ENCODE assay signal across 14 cellular contexts in the genomic region with DNA sequence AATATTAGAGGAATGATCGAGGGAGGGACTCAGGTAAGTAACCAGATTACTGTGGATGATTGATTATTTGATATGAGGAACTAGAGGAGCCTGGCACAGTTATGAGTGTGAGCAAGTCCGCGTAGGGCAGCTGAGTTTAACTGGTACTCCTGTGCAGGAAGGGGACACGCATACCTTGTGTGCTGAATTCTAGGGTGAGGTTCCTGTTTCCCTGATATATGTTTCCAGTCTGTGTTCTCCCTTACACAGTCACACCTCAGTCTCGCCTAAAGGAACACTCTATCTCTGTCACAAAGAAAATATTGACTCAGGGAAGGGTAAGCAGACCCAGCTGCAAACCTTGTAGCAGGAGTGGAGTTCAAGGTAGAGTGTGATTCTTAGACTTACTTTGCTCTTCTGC. TPM values are rescaled to one million over a fixed set of nuclear protein-coding genes. Genes with fewer than 3 reads are reported as not detected.
DNase-seq lines count a peak whose midpoint lies in the region; TF ChIP-seq lines count a peak whose summit lies in the region.
"Had no signal": no experiment of that assay in that cellular context is flagged by ENCODE, and none has a peak within 500 bp of the region (broad histone marks: within the 10 kb centered on the region; RNA-seq: fewer than 3 reads in every experiment).

No MANE protein-coding gene starts in this region.

- H3K27ac ChIP-seq in Karpas-422 (ENCODE audit: low read length), result peak overlapping the region; percentile 87
- H3K27ac ChIP-seq in neutrophil, result peak overlapping the region; percentile 46
- H3K27ac ChIP-seq in coronary artery, result no peak overlapping the region
- H3K27ac ChIP-seq: GM23248, right atrium auricular region, SJCRH30 had no signal

- no peak overlapping the region for H3K9ac ChIP-seq in Karpas-422 (ENCODE audit: low read length)
- H3K9ac ChIP-seq: GM23248 had no signal

- no peaks in the 10 kb centered on the region for H4K20me1 ChIP-seq in Karpas-422 (ENCODE audit: insufficient read depth, low read depth, low read length)

- H3K4me3 ChIP-seq in Karpas-422 (ENCODE audit: low read length) (no peak overlapping the region), epithelial cell of esophagus (ENCODE audit: low read length) (no peak overlapping the region), neutrophil (ENCODE audit: low read depth in 1 of 2, low read length in 1 of 2) (no peak overlapping the region), coronary artery (no peak overlapping the region)
- H3K4me3 ChIP-seq: GM23248, right atrium auricular region, SJCRH30 had no signal

- H3K36me3 ChIP-seq in Karpas-422 (ENCODE audit: insufficient read depth, low read length) (0 out of 2 replicates have a peak, but pooled peaks cover 12% of the 10 kb centered on the region), neutrophil (no peaks in the 10 kb centered on the region)
- H3K36me3 ChIP-seq: right atrium auricular region, SJCRH30 had no signal

- no peaks in the 10 kb centered on the region for H3K9me3 ChIP-seq in Karpas-422 (ENCODE audit: low read length)
- no peaks in the 10 kb centered on the region for H3K9me3 ChIP-seq in neutrophil
- H3K9me3 ChIP-seq: right atrium auricular region, SJCRH30 had no signal

- H2AFZ ChIP-seq in Karpas-422 (ENCODE audit: low read length), result no peak overlapping the region
- H2AFZ ChIP-seq: GM23248 had no signal

- H3K4me1 ChIP-seq in Karpas-422 (ENCODE audit: low read length) (peaks cover 80% of the 10 kb centered on the region), neutrophil (ENCODE audit: control insufficient read depth in 1 of 2, insufficient read depth in 1 of 2, low read depth in 1 of 2, low read length in 1 of 2) (peaks cover 55 to 63% of the 10 kb centered on the region in 2 experiments)
- H3K4me1 ChIP-seq: SJCRH30 had no signal

- H3K27me3 ChIP-seq in Karpas-422 (ENCODE audit: low read length) (no peaks in the 10 kb centered on the region), neutrophil (no peaks in the 10 kb centered on the region)
- H3K27me3 ChIP-seq: right atrium auricular region, SJCRH30 had no signal

- H3K4me2 ChIP-seq in Karpas-422 (ENCODE audit: low read depth, low read length, poor library complexity, severe bottlenecking), result no peak overlapping the region

- H3K79me2 ChIP-seq in Karpas-422 (ENCODE audit: low read length), result peaks cover 93% of the 10 kb centered on the region

- TF ChIP-seq CTCF in epithelial cell of esophagus (IDR thresholded peaks at IDR 0.05; ENCODE audit: insufficient read depth, low read depth, low read length, missing control alignments) (no peak), neutrophil (IDR thresholded peaks at IDR 0.05) (no peak), coronary artery (IDR thresholded peaks at IDR 0.05) (no peak)

- DNase-seq in COLO668 (lab: John Stamatoyannopoulos, UW; ENCODE audit: unreplicated experiment), result peak; percentile 16
- no peak for DNase-seq in Karpas-422
- DNase-seq in epithelial cell of esophagus (ENCODE audit: low read depth), result peak; percentile 35
- DNase-seq in cerebellar nuclear complex (lab: John Stamatoyannopoulos, UW), result no peak
- DNase-seq in coronary artery (ENCODE audit: low spot score), result no peak
- DNase-seq in activated CD4-positive, CD25-positive, alpha-beta regulatory T cell (lab: John Stamatoyannopoulos, UW), result no peak
- DNase-seq: GDM1; GM23248; NCI-H2029 treated with DMSO at 0.1 percent for 48 hours; SJCRH30; stimulated activated CD4-positive, alpha-beta T cell treated with anti-CD3 and anti-CD28 coated beads, Interleukin-4, amount 100 ng/mL, for 24 hours; stimulated activated naive CD4-positive, alpha-beta T cell treated with Interleukin-2 at 50 U/mL for 16 hours had no signal

- no peaks in the 10 kb centered on the region for H3K9me2 ChIP-seq in Karpas-422 (replicated peaks; ENCODE audit: insufficient read depth, low read length)

RNA-seq across cellular contexts. Expression of a gene that starts 17.4 kb away (rescaled TPM):
- 108 and 251 TPM in 2 replicates for total RNA-seq in Karpas-422 (2014; rRNA removed; shearing (Covaris generic); ENCODE audit: low replicate concordance)

RNA-seq across cellular contexts. Expression of a gene that starts 41.5 kb away (rescaled TPM):
- 165 and 188 TPM in 2 replicates for total RNA-seq in Karpas-422 (2014; rRNA removed; shearing (Covaris generic); ENCODE audit: low replicate concordance)

Comparison
In these comparisons a context has a peak if more than half of its experiments do, and no peak if none do; other contexts are left out.
1. DNase-seq: peak in COLO668 (single experiment) and epithelial cell of esophagus (single experiment); none in Karpas-422 (single experiment), cerebellar nuclear complex (0 of 2), coronary artery (single experiment) and activated CD4-positive, CD25-positive, alpha-beta regulatory T cell (0 of 4).
2. H3K27ac ChIP-seq: peak in Karpas-422 (single experiment) and neutrophil (single experiment); none in coronary artery (0 of 2).